ENCODE assay signal across 13 cellular contexts in the genomic region with DNA sequence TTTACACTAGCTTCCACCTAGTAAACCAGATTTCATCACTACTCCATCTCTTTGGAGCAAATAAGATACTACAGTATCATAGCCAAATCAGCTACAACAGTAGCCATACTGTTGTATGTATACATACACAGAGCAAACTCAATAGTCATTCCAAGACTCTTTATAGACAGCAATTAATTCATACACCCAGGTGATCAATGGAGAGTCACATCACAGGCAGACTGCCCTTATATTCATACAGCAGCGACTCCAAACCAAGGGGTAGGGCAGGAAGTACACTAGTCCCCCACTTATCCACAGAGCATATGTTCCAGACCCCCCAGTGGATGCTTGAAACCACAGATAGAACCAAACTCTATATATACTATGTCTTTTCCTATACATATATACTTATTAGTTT.
DNase-seq lines count a peak whose midpoint lies in the region; ATAC-seq and TF ChIP-seq lines count a peak whose summit lies in the region.
"Had no signal": no experiment of that assay in that cellular context is flagged by ENCODE, and none has a peak within 500 bp of the region (broad histone marks: within the 10 kb centered on the region; RNA-seq: fewer than 3 reads in every experiment).

No MANE protein-coding gene starts in this region.

- ATAC-seq in HG03521 (IDR thresholded peaks at IDR 0.05; ENCODE audit: unreplicated experiment) = peak; percentile 30
- ATAC-seq in activated naive CD8-positive, alpha-beta T cell treated with anti-CD3 and anti-CD28 coated beads, Interleukin-2, amount 10 ng/mL, durations not matched to agents 7 days and 5 days (ENCODE audit: low read depth) = peak; percentile 49
- no peak for ATAC-seq in GM21737 (IDR thresholded peaks at IDR 0.05; ENCODE audit: unreplicated experiment)
- ATAC-seq in right cardiac atrium = no peak
- ATAC-seq: body of pancreas, Right ventricle myocardium inferior had no signal

- POLR2A ChIA-PET in MCF 10A (lab: Yijun Ruan, JAX) = interaction anchor here (1.0 kb wide), 1 partner anchor 276 kb away, joined by 3 read pairs; no protein-coding TSS in a partner anchor
- POLR2A ChIA-PET in activated naive CD8-positive, alpha-beta T cell treated with anti-CD3 and anti-CD28 coated beads, Interleukin-2, amount 10 ng/mL, durations not matched to agents 7 days and 5 days (lab: Charles Lee) = interaction anchor here (0.9 to 1.9 kb wide), 3 partner anchors 27 to 77 kb away, joined by 3 to 8 read pairs (median 4); a partner anchor contains a TSS

- intact Hi-C loops in MCF 10A (cut with micrococcal nuclease) = no loop called here
- intact Hi-C loops in mammary epithelial cell (cut with micrococcal nuclease) = loop anchor here (5.0 kb wide), 1 partner anchor 173 kb away; no protein-coding TSS in a partner anchor
- intact Hi-C loops in prostate gland (cut with DNase I) = no loop called here
- intact Hi-C loops in right cardiac atrium (cut with DNase I) = no loop called here

- no peaks in the 10 kb centered on the region for H3K9me3 Mint-ChIP-seq in MCF 10A (ENCODE audit: unreplicated experiment)
- H3K9me3 Mint-ChIP-seq in activated naive CD8-positive, alpha-beta T cell treated with anti-CD3 and anti-CD28 coated beads, Interleukin-2, amount 10 ng/mL, durations not matched to agents 7 days and 5 days = peaks cover 2% of the 10 kb centered on the region

- DNase-seq in MCF 10A (ENCODE audit: unreplicated experiment) = no peak
- DNase-seq in mammary epithelial cell = no peak
- DNase-seq in activated naive CD8-positive, alpha-beta T cell treated with anti-CD3 and anti-CD28 coated beads, Interleukin-2, amount 10 ng/mL, durations not matched to agents 7 days and 5 days = no peak
- no peak for DNase-seq in CD1c-positive myeloid dendritic cell (ENCODE audit: extremely low spot score)
- DNase-seq in prostate gland (ENCODE audit: low spot score) = no peak
- DNase-seq in right cardiac atrium = no peak
- DNase-seq: body of pancreas, NCI-H1930, uterus had no signal

- H3K27me3 ChIP-seq in mammary epithelial cell (ENCODE audit: insufficient read depth, low read length) = no peaks in the 10 kb centered on the region
- H3K27me3 ChIP-seq in prostate gland (replicated peaks; ENCODE audit: insufficient read depth) = no peaks in the 10 kb centered on the region
- no peaks in the 10 kb centered on the region for H3K27me3 ChIP-seq in right cardiac atrium (ENCODE audit: control insufficient read depth, insufficient read depth)
- H3K27me3 ChIP-seq: body of pancreas, uterus had no signal

- no peak for TF ChIP-seq POLR2A in prostate gland (IDR thresholded peaks at IDR 0.05)

- H3K4me1 ChIP-seq in mammary epithelial cell (ENCODE audit: insufficient read depth, low read length) (no peaks in the 10 kb centered on the region), prostate gland (replicated peaks) (no peaks in the 10 kb centered on the region), right cardiac atrium (ENCODE audit: control insufficient read depth, insufficient read depth, low read length) (peaks cover 3% of the 10 kb centered on the region)
- H3K4me1 ChIP-seq: parathyroid adenoma, uterus had no signal

- CTCF ChIA-PET in MCF 10A (lab: Yijun Ruan, JAX) = interaction anchor here (0.6 to 1.2 kb wide), 5 partner anchors 21 to 172 kb away, joined by 3 to 6 read pairs (median 4); no protein-coding TSS in a partner anchor
- CTCF ChIA-PET in mammary epithelial cell (lab: Charles Lee; ENCODE audit: low non-redundant PET) = no interaction called here

- peak overlapping the region; percentile 23 for H3K27ac Mint-ChIP-seq in MCF 10A (ENCODE audit: low read depth, unreplicated experiment)
- H3K27ac Mint-ChIP-seq in activated naive CD8-positive, alpha-beta T cell treated with anti-CD3 and anti-CD28 coated beads, Interleukin-2, amount 10 ng/mL, durations not matched to agents 7 days and 5 days = peak overlapping the region; percentile 84

- peaks cover 77% of the 10 kb centered on the region for H3K79me2 ChIP-seq in mammary epithelial cell (ENCODE audit: insufficient read depth, low read length)
- H3K79me2 ChIP-seq: parathyroid adenoma had no signal

- H3K36me3 ChIP-seq in mammary epithelial cell (ENCODE audit: insufficient read depth, low read length) (no peaks in the 10 kb centered on the region), prostate gland (no peaks in the 10 kb centered on the region)
- H3K36me3 ChIP-seq: uterus had no signal

- no peaks in the 10 kb centered on the region for H3K9me3 ChIP-seq in mammary epithelial cell (replicated peaks; ENCODE audit: insufficient read depth, low read length)
- H3K9me3 ChIP-seq in prostate gland = no peaks in the 10 kb centered on the region
- H3K9me3 ChIP-seq in right cardiac atrium (ENCODE audit: control insufficient read depth, low read length) = no peaks in the 10 kb centered on the region
- H3K9me3 ChIP-seq: body of pancreas, uterus had no signal

- H3K4me3 Mint-ChIP-seq in MCF 10A (ENCODE audit: unreplicated experiment) = no peak overlapping the region
- peak overlapping the region; percentile 43 for H3K4me3 Mint-ChIP-seq in activated naive CD8-positive, alpha-beta T cell treated with anti-CD3 and anti-CD28 coated beads, Interleukin-2, amount 10 ng/mL, durations not matched to agents 7 days and 5 days

- TF ChIP-seq CTCF in MCF 10A (IDR thresholded peaks at IDR 0.05; ENCODE audit: unreplicated experiment) (no peak), mammary epithelial cell (conservative IDR thresholded peaks at IDR 0.05 in 1 of 2, IDR thresholded peaks at IDR 0.05 in 1 of 2; ENCODE audit: extremely low read depth in 1 of 2, insufficient read depth in 1 of 2, low read depth in 1 of 2, low read length in 2 of 2) (no peak), prostate gland (IDR thresholded peaks at IDR 0.05) (no peak)

- dilution Hi-C loops in mammary epithelial cell (cut with HindIII; ENCODE audit: low sequenced_read_pairs) = no loop called here

- peaks cover 47% of the 10 kb centered on the region for H3K4me1 Mint-ChIP-seq in MCF 10A (ENCODE audit: insufficient read depth, unreplicated experiment)
- H3K4me1 Mint-ChIP-seq in activated naive CD8-positive, alpha-beta T cell treated with anti-CD3 and anti-CD28 coated beads, Interleukin-2, amount 10 ng/mL, durations not matched to agents 7 days and 5 days = peaks cover 60% of the 10 kb centered on the region

- H3K27ac ChIP-seq in mammary epithelial cell (ENCODE audit: insufficient read depth, low read depth, low read length) = no peak overlapping the region
- no peak overlapping the region for H3K27ac ChIP-seq in prostate gland
- H3K27ac ChIP-seq in right cardiac atrium (ENCODE audit: low read length) = no peak overlapping the region
- H3K27ac ChIP-seq: parathyroid adenoma, uterus had no signal

- H3K36me3 Mint-ChIP-seq in MCF 10A (ENCODE audit: insufficient read depth, unreplicated experiment) = no peaks in the 10 kb centered on the region
- H3K36me3 Mint-ChIP-seq in activated naive CD8-positive, alpha-beta T cell treated with anti-CD3 and anti-CD28 coated beads, Interleukin-2, amount 10 ng/mL, durations not matched to agents 7 days and 5 days = peaks cover 11% of the 10 kb centered on the region

- no peaks in the 10 kb centered on the region for H3K27me3 Mint-ChIP-seq in MCF 10A (ENCODE audit: insufficient read depth, unreplicated experiment)
- H3K27me3 Mint-ChIP-seq in activated naive CD8-positive, alpha-beta T cell treated with anti-CD3 and anti-CD28 coated beads, Interleukin-2, amount 10 ng/mL, durations not matched to agents 7 days and 5 days = no peaks in the 10 kb centered on the region

- peaks cover 4% of the 10 kb centered on the region for H4K20me1 ChIP-seq in mammary epithelial cell (ENCODE audit: insufficient read depth, low read length)

- in situ Hi-C loops in mammary epithelial cell (cut with MboI; ENCODE audit: low sequenced_read_pairs in 2 of 2) = no loop called here

- H2AFZ ChIP-seq in mammary epithelial cell (ENCODE audit: low read depth, low read length) = no peak overlapping the region
- H2AFZ ChIP-seq: parathyroid adenoma had no signal

- no peak overlapping the region for H3K9ac ChIP-seq in mammary epithelial cell (ENCODE audit: insufficient read depth, low read length)
- H3K9ac ChIP-seq: parathyroid adenoma had no signal

- WGBS in mammary epithelial cell (ENCODE audit: low coverage, missing lambda C conversion rate) = 100% methylated on average over 1 of the region's 1 CpG
- WGBS in prostate gland = 92% methylated on average over 1 of the region's 1 CpG
- WGBS in right cardiac atrium = 98% methylated on average over 1 of the region's 1 CpG

- H3K4me2 ChIP-seq in mammary epithelial cell (ENCODE audit: insufficient read depth, low read depth, low read length) = no peak overlapping the region

- H3K4me3 ChIP-seq in mammary epithelial cell (replicated peaks in 1 of 3; ENCODE audit: insufficient read depth in 1 of 3, low read depth in 2 of 3, low read length in 3 of 3) (no peak overlapping the region), prostate gland (no peak overlapping the region), right cardiac atrium (ENCODE audit: low read length) (no peak overlapping the region)
- H3K4me3 ChIP-seq: body of pancreas, uterus had no signal

- BruUV-seq in MCF 10A (replicated peaks; lab: Mats Ljungman, UMichigan) (no TSS peak), mammary epithelial cell (replicated peaks; lab: Mats Ljungman, UMichigan) (no TSS peak)

Comparison
In these comparisons a context has a peak if more than half of its experiments do, and no peak if none do; other contexts are left out.
1. ATAC-seq: peak in HG03521 (single experiment) and activated naive CD8-positive, alpha-beta T cell treated with anti-CD3 and anti-CD28 coated beads, Interleukin-2, amount 10 ng/mL, durations not matched to agents 7 days and 5 days (single experiment); none in GM21737 (single experiment) and right cardiac atrium (0 of 2).